In the genomic region with DNA sequence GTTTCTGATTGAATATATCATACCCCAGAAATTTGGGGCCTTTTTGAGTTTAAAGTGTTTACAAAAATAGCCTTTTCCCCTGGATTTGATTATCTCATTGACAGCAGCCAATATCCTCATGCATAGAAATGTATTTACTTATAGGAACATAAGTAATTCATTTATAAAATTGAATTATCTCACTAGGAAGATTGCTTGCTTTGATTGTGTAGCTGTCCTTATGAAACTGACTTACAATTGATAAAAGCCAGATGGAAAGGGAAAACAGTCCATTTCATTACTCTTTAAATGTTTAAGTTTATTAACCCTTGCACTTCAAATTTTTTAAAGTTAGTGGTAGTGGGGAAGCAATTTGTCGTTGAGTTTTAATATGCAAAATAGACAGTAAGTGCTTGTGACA, we compare ENCODE assay signal across 9 cellular contexts.
"Had no signal": no experiment of that assay in that cellular context is flagged by ENCODE, and none has a peak within 500 bp of the region (broad histone marks: within the 10 kb centered on the region; RNA-seq: fewer than 3 reads in every experiment).

No MANE protein-coding gene starts in this region.

- H3K27ac Mint-ChIP-seq: GM23338, HFFc6 had no signal

- FAIRE-seq: H54 had no signal

- H3K36me3 ChIP-seq: HAP-1 had no signal

- H2AFZ ChIP-seq: GM23248, GM23338 had no signal

- H3K4me3 ChIP-seq: GM23248, GM23338, HAP-1 had no signal

- H3K9me3 ChIP-seq: HAP-1 had no signal

- DNase-seq: GM23248, GOT3, H7, HCEC 1CT, HFFc6 had no signal

- ATAC-seq: GM23338, HCT116 had no signal

- H3K27ac ChIP-seq: GM23248 had no signal

- H3K9ac ChIP-seq: GM23248 had no signal

- H3K4me2 ChIP-seq: GM23338 had no signal

- H3K9me3 Mint-ChIP-seq: GM23338, HFFc6 had no signal

- H3K4me1 Mint-ChIP-seq: GM23338 had no signal

- H3K4me3 Mint-ChIP-seq: GM23338, HFFc6 had no signal
